Comparison of ENCODE assay signal across 10 cellular contexts in the genomic region with DNA sequence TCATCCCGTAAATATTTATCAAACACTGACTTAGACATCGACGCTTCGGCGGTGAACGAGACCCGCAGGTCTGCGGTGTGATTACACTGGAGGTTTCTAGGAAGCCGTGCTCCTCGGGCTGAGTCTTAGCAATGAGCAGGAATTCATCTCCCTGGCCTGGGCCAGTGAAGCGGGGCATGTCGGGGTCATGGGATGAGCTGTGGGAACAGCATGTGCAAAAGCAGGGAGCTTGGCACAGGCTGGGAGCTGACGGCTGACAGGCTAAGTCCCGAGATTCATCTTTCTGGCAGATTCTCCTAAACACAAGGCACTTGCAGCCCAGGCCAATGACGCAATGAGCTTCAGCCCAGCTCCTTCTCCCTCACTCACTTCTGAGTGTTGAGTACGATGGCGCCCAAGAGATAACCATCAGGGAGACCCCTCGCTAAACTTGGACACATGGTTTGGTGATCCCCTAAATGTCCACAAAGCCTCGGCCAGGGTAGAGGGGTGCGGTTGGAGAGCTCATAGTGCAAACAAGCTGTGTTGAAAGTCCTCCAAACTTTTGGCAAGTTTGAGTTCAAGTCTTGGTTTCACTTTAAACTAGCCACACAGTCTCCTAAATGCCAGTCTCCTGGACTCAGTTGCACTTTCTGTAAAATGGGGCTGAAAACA. TPM values are rescaled to one million over a fixed set of nuclear protein-coding genes. Genes with fewer than 3 reads are reported as not detected.
DNase-seq lines count a peak whose midpoint lies in the region; ATAC-seq and TF ChIP-seq lines count a peak whose summit lies in the region.
"Had no signal": no experiment of that assay in that cellular context is flagged by ENCODE, and none has a peak within 500 bp of the region (broad histone marks: within the 10 kb centered on the region; RNA-seq: fewer than 3 reads in every experiment).

No MANE protein-coding gene starts in this region.

- TF ChIP-seq CTCF in sigmoid colon (IDR thresholded peaks at IDR 0.05), result no peak

- 63 to 67% methylated on average over 20 of the region's 20 CpGs for WGBS in sigmoid colon, 2 donors

- no peaks in the 10 kb centered on the region for H3K9me3 ChIP-seq in sigmoid colon

- DNase-seq in G401 (ENCODE audit: low spot score), result peak; percentile 93
- DNase-seq in hepatic stellate cell (ENCODE audit: low spot score), result peak; percentile 91
- peak; percentile 99 for DNase-seq in sigmoid colon
- no peak for DNase-seq in NCI-H2107 (lab: John Stamatoyannopoulos, UW)
- DNase-seq in activated naive CD4-positive, alpha-beta T cell treated with anti-CD3 and anti-CD28 coated beads for 36 hours, result no peak
- DNase-seq: Calu3 had no signal

- peaks cover 0 to 21% (median 3%) of the 10 kb centered on the region in 4 donors for H3K36me3 ChIP-seq in sigmoid colon

- ATAC-seq in HG03045 (IDR thresholded peaks at IDR 0.05; ENCODE audit: unreplicated experiment) (no peak), HG03439 (IDR thresholded peaks at IDR 0.05; ENCODE audit: unreplicated experiment) (no peak)
- ATAC-seq: activated CD4-positive, CD25-positive, alpha-beta regulatory T cell treated with anti-CD3 and anti-CD28 coated beads, Interleukin-2, amount 50 U/mL, for 24 hours had no signal

- H3K36me3 Mint-ChIP-seq in activated naive CD4-positive, alpha-beta T cell treated with anti-CD3 and anti-CD28 coated beads for 36 hours (ENCODE audit: low read depth), result no peaks in the 10 kb centered on the region

- no peaks in the 10 kb centered on the region for H3K27me3 ChIP-seq in sigmoid colon

- H3K27ac ChIP-seq in angular gyrus (ENCODE audit: low read depth, low read length) (peak overlapping the region; percentile 57), sigmoid colon (peak overlapping the region; percentile 96 to 100 (median 98))

- in situ Hi-C loops in G401 (cut with HindIII; ENCODE audit: low sequenced_read_pairs), result no loop called here

- H3K4me1 ChIP-seq in sigmoid colon, result peaks cover 0 to 96% (median 95%) of the 10 kb centered on the region in 4 donors

- H3K9me3 Mint-ChIP-seq in activated naive CD4-positive, alpha-beta T cell treated with anti-CD3 and anti-CD28 coated beads for 36 hours, result no peaks in the 10 kb centered on the region

- no peaks in the 10 kb centered on the region for H3K27me3 Mint-ChIP-seq in activated naive CD4-positive, alpha-beta T cell treated with anti-CD3 and anti-CD28 coated beads for 36 hours (ENCODE audit: low read depth)

- CTCF ChIA-PET in activated naive CD4-positive, alpha-beta T cell treated with anti-CD3 and anti-CD28 coated beads for 36 hours (lab: Charles Lee), result interaction anchor here (0.7 kb wide), 1 partner anchor 92 kb away, joined by 3 read pairs; no protein-coding TSS in a partner anchor

- peak; percentile 100 for TF ChIP-seq EP300 in sigmoid colon (IDR thresholded peaks at IDR 0.05)

- peak; percentile 19 to 53 for TF ChIP-seq POLR2A in sigmoid colon (IDR thresholded peaks at IDR 0.05)

- H3K4me3 ChIP-seq in sigmoid colon, result peak overlapping the region in 3 of 4 donors; percentile 14 to 18 (median 16)

- intact Hi-C loops in sigmoid colon (cut with DNase I), result no loop called here
- intact Hi-C loops in activated naive CD4-positive, alpha-beta T cell treated with anti-CD3 and anti-CD28 coated beads for 36 hours (cut with micrococcal nuclease), result no loop called here

- no peak overlapping the region for H3K27ac Mint-ChIP-seq in activated naive CD4-positive, alpha-beta T cell treated with anti-CD3 and anti-CD28 coated beads for 36 hours

- H3K4me1 Mint-ChIP-seq in activated naive CD4-positive, alpha-beta T cell treated with anti-CD3 and anti-CD28 coated beads for 36 hours (ENCODE audit: low read depth), result no peaks in the 10 kb centered on the region

- no peak overlapping the region for H3K4me3 Mint-ChIP-seq in activated naive CD4-positive, alpha-beta T cell treated with anti-CD3 and anti-CD28 coated beads for 36 hours

RNA-seq across cellular contexts. Expression of gene CRISPLD2, which starts 12.8 kb away (rescaled TPM):
- 0.03 TPM in 1 of 2 replicates, not detected in the other for total RNA-seq in G401 (2014; rRNA removed; shearing (Covaris generic))
- 100 to 1,000 TPM; 140 to 545 (median 260) TPM for total RNA-seq in sigmoid colon
- polyA plus RNA-seq in sigmoid colon, result 10 to 100 TPM in 1 of 3 donors, 1 to 10 TPM in 2; 3.0 to 27.3 (median 6.0) TPM
- under 1 TPM in 1 of 2 experiments, not detected in 1; 0.14 TPM for total RNA-seq in activated naive CD4-positive, alpha-beta T cell treated with anti-CD3 and anti-CD28 coated beads for 36 hours

Comparison
In these comparisons a context has a peak if more than half of its experiments do, and no peak if none do; other contexts are left out.
1. DNase-seq: peak in G401 (single experiment), hepatic stellate cell (single experiment) and sigmoid colon (single experiment); none in NCI-H2107 (single experiment) and activated naive CD4-positive, alpha-beta T cell treated with anti-CD3 and anti-CD28 coated beads for 36 hours (single experiment).
2. RNA of gene CRISPLD2, which starts 12.8 kb away (total RNA-seq): 140 to 545 TPM in sigmoid colon; 0.14 TPM in activated naive CD4-positive, alpha-beta T cell treated with anti-CD3 and anti-CD28 coated beads for 36 hours and 0.03 TPM in G401; every median in the first group is over 100 times any median in the second.